In genomic region chr4:184457530-184458249, GRCh38 we compare ENCODE assay signal across 12 cellular contexts. TPM values are rescaled to one million over a fixed set of nuclear protein-coding genes. Genes with fewer than 3 reads are reported as not detected.
A peak's percentile ranks its signal among the peaks of the same experiment; 100 is the strongest.
DNase-seq lines count a peak whose midpoint lies in the region; TF ChIP-seq lines count a peak whose summit lies in the region.
"Had no signal": no experiment of that assay in that cellular context is flagged by ENCODE, and none has a peak within 500 bp of the region (broad histone marks: within the 10 kb centered on the region; RNA-seq: fewer than 3 reads in every experiment).

No MANE protein-coding gene starts in this region.

- TF ChIP-seq POLR2A in thyroid gland (IDR thresholded peaks at IDR 0.05), result no peak

- H3K9me3 ChIP-seq in mammary epithelial cell (replicated peaks; ENCODE audit: insufficient read depth, low read length) (no peaks in the 10 kb centered on the region), thymus (ENCODE audit: control insufficient read depth) (no peaks in the 10 kb centered on the region), thyroid gland (no peaks in the 10 kb centered on the region)
- H3K9me3 ChIP-seq: BE2C, SJSA1 had no signal

- no peaks in the 10 kb centered on the region for H3K9me3 Mint-ChIP-seq in MCF 10A (ENCODE audit: unreplicated experiment)
- H3K9me3 Mint-ChIP-seq in IgD-negative memory B cell, result no peaks in the 10 kb centered on the region
- H3K9me3 Mint-ChIP-seq: GM23338 had no signal

- H3K4me1 Mint-ChIP-seq in MCF 10A (ENCODE audit: insufficient read depth, unreplicated experiment) (peaks cover 35% of the 10 kb centered on the region), IgD-negative memory B cell (peaks cover 66 to 81% (median 80%) of the 10 kb centered on the region in 3 donors)

- WGBS in mammary epithelial cell (ENCODE audit: low coverage, missing lambda C conversion rate), result 94% methylated on average over 9 of the region's 11 CpGs
- 89% methylated on average over 11 of the region's 11 CpGs for WGBS in thymus
- WGBS in thyroid gland, 2 donors, result 77 to 79% methylated on average over 11 of the region's 11 CpGs

- H3K4me2 ChIP-seq in mammary epithelial cell (ENCODE audit: insufficient read depth, low read depth, low read length), result no peak overlapping the region
- H3K4me2 ChIP-seq: GM23338 had no signal

- H3K27ac ChIP-seq in mammary epithelial cell (ENCODE audit: insufficient read depth, low read depth, low read length) (no peak overlapping the region), thymus (ENCODE audit: low read depth) (peak overlapping the region; percentile 42), thyroid gland (no peak overlapping the region)
- H3K27ac ChIP-seq: SJSA1 had no signal

- no peak overlapping the region for H3K4me3 ChIP-seq in mammary epithelial cell (replicated peaks in 1 of 3; ENCODE audit: insufficient read depth in 1 of 3, low read depth in 2 of 3, low read length in 3 of 3)
- no peak overlapping the region for H3K4me3 ChIP-seq in thymus (ENCODE audit: low read length)
- no peak overlapping the region for H3K4me3 ChIP-seq in thyroid gland (replicated peaks in 1 of 3)
- H3K4me3 ChIP-seq: GM23338, SJSA1 had no signal

- no peak overlapping the region for H2AFZ ChIP-seq in mammary epithelial cell (ENCODE audit: low read depth, low read length)
- H2AFZ ChIP-seq: GM23338 had no signal

- CTCF ChIA-PET in MCF 10A (lab: Yijun Ruan, JAX), result interaction anchor here (0.7 kb wide), 1 partner anchor 66 kb away, joined by 3 read pairs; no protein-coding TSS in a partner anchor
- CTCF ChIA-PET in mammary epithelial cell (lab: Charles Lee; ENCODE audit: low non-redundant PET), result no interaction called here

- peaks cover 93% of the 10 kb centered on the region for H3K79me2 ChIP-seq in mammary epithelial cell (ENCODE audit: insufficient read depth, low read length)

- POLR2A ChIA-PET in MCF 10A (lab: Yijun Ruan, JAX), result no interaction called here

- H3K4me1 ChIP-seq in mammary epithelial cell (ENCODE audit: insufficient read depth, low read length), result peaks cover 21% of the 10 kb centered on the region
- H3K4me1 ChIP-seq in thymus (ENCODE audit: control insufficient read depth, insufficient read depth, low read length), result peaks cover 9% of the 10 kb centered on the region
- H3K4me1 ChIP-seq in thyroid gland, result peaks cover 45 to 49% of the 10 kb centered on the region in 2 donors

- no peaks in the 10 kb centered on the region for H3K27me3 Mint-ChIP-seq in MCF 10A (ENCODE audit: insufficient read depth, unreplicated experiment)
- peaks cover 2% of the 10 kb centered on the region for H3K27me3 Mint-ChIP-seq in IgD-negative memory B cell

- no peaks in the 10 kb centered on the region for H3K36me3 ChIP-seq in mammary epithelial cell (ENCODE audit: insufficient read depth, low read length)
- peaks cover 8% of the 10 kb centered on the region for H3K36me3 ChIP-seq in thymus (ENCODE audit: control insufficient read depth, insufficient read depth)
- no peaks in the 10 kb centered on the region for H3K36me3 ChIP-seq in thyroid gland
- H3K36me3 ChIP-seq: BE2C had no signal

- no peaks in the 10 kb centered on the region for H4K20me1 ChIP-seq in mammary epithelial cell (ENCODE audit: insufficient read depth, low read length)

- DNase-seq in MCF 10A (ENCODE audit: unreplicated experiment) (no peak), mammary epithelial cell (no peak), cerebellar cortex (ENCODE audit: low spot score) (peak; percentile 91), thyroid gland (no peak), midbrain (lab: John Stamatoyannopoulos, UW) (no peak), activated gamma-delta T cell treated with Interleukin-2 at 50 U/mL for 16 hours (no peak)
- DNase-seq: BE2C, mesendoderm had no signal

- TF ChIP-seq CTCF in MCF 10A (IDR thresholded peaks at IDR 0.05; ENCODE audit: unreplicated experiment), result no peak
- TF ChIP-seq CTCF in mammary epithelial cell (conservative IDR thresholded peaks at IDR 0.05 in 1 of 2, IDR thresholded peaks at IDR 0.05 in 1 of 2; ENCODE audit: extremely low read depth in 1 of 2, insufficient read depth in 1 of 2, low read depth in 1 of 2, low read length in 2 of 2), result no peak
- TF ChIP-seq CTCF in thyroid gland (IDR thresholded peaks at IDR 0.05), result no peak

- H3K27me3 ChIP-seq in mammary epithelial cell (ENCODE audit: insufficient read depth, low read length) (no peaks in the 10 kb centered on the region), thymus (ENCODE audit: control insufficient read depth, insufficient read depth) (no peaks in the 10 kb centered on the region), thyroid gland (no peaks in the 10 kb centered on the region)
- H3K27me3 ChIP-seq: BE2C, SJSA1 had no signal

- in situ Hi-C loops in mammary epithelial cell (cut with MboI; ENCODE audit: low sequenced_read_pairs in 2 of 2), result no loop called here

- dilution Hi-C loops in mammary epithelial cell (cut with HindIII; ENCODE audit: low sequenced_read_pairs), result loop anchor here (5.0 kb wide), 1 partner anchor 70 kb away; no protein-coding TSS in a partner anchor

- BruUV-seq in MCF 10A (replicated peaks; lab: Mats Ljungman, UMichigan), result no TSS peak
- no TSS peak for BruUV-seq in mammary epithelial cell (replicated peaks; lab: Mats Ljungman, UMichigan)

- H3K27ac Mint-ChIP-seq in MCF 10A (ENCODE audit: low read depth, unreplicated experiment), result peak overlapping the region; percentile 16
- peak overlapping the region; percentile 41 to 76 (median 43) for H3K27ac Mint-ChIP-seq in IgD-negative memory B cell
- H3K27ac Mint-ChIP-seq: GM23338 had no signal

- H3K9ac ChIP-seq in mammary epithelial cell (ENCODE audit: insufficient read depth, low read length), result no peak overlapping the region

- intact Hi-C loops in MCF 10A (cut with micrococcal nuclease), result no loop called here
- intact Hi-C loops in mammary epithelial cell (cut with micrococcal nuclease), result no loop called here
- intact Hi-C loops in thyroid gland (cut with DNase I), result no loop called here

- H3K36me3 Mint-ChIP-seq in MCF 10A (ENCODE audit: insufficient read depth, unreplicated experiment) (peaks cover 14% of the 10 kb centered on the region), IgD-negative memory B cell (no peaks in the 10 kb centered on the region)

- no peak overlapping the region for H3K4me3 Mint-ChIP-seq in MCF 10A (ENCODE audit: unreplicated experiment)
- peak overlapping the region in 2 of 4 donors; percentile 76 to 77 for H3K4me3 Mint-ChIP-seq in IgD-negative memory B cell
- H3K4me3 Mint-ChIP-seq: GM23338 had no signal

RNA-seq across cellular contexts. Expression of gene IRF2, which starts 16.7 kb away (rescaled TPM):
- total RNA-seq in MCF 10A (2022) (20.8 and 29.0 TPM in 2 replicates), mammary epithelial cell (10 to 100 TPM; 22.0 to 23.3 TPM), thyroid gland (10 to 100 TPM; 24.7 to 39.8 (median 34.5) TPM)
- polyA plus RNA-seq in mammary epithelial cell (24.1 TPM), IgD-negative memory B cell (105 TPM), thymus (42.2 TPM)
- polyA minus RNA-seq in mammary epithelial cell, result 31.3 TPM
